In genomic region chr3:38130631-38131065, GRCh38 we compare ENCODE assay signal across 25 cellular contexts. TPM values are rescaled to one million over a fixed set of nuclear protein-coding genes. Genes with fewer than 3 reads are reported as not detected.
A peak's percentile ranks its signal among the peaks of the same experiment; 100 is the strongest.
DNase-seq lines count a peak whose midpoint lies in the region; ATAC-seq, FAIRE-seq and TF ChIP-seq lines count a peak whose summit lies in the region.
"Had no signal": no experiment of that assay in that cellular context is flagged by ENCODE, and none has a peak within 500 bp of the region (broad histone marks: within the 10 kb centered on the region; RNA-seq: fewer than 3 reads in every experiment).

No MANE protein-coding gene starts in this region.

- H3K36me3 ChIP-seq in small intestine (ENCODE audit: control insufficient read depth in 2 of 2, insufficient read depth in 2 of 2, low read length in 2 of 2): peaks cover 24 to 30% of the 10 kb centered on the region in 2 donors
- H3K36me3 ChIP-seq: BE2C, MG63 had no signal

- H3K27me3 ChIP-seq in small intestine (ENCODE audit: control insufficient read depth in 2 of 2, insufficient read depth in 2 of 2, low read length in 2 of 2) (no peaks in the 10 kb centered on the region), foreskin keratinocyte (no peaks in the 10 kb centered on the region)
- H3K27me3 ChIP-seq: BE2C, esophagus squamous epithelium, MG63, vagina had no signal

- in situ Hi-C loops in G401 (cut with HindIII; ENCODE audit: low sequenced_read_pairs): no loop called here

- H3K4me3 ChIP-seq in small intestine (ENCODE audit: low read depth in 1 of 2, low read length in 2 of 2): no peak overlapping the region
- H3K4me3 ChIP-seq: A549, esophagus squamous epithelium, MG63, vagina had no signal

- DNase-seq in activated effector memory CD4-positive, alpha-beta T cell treated with anti-CD3 and anti-CD28 coated beads, Interleukin-2, amount 50 U/mL, for 16 hours: peak; percentile 51
- no peak for DNase-seq in activated effector memory CD4-positive, alpha-beta T cell treated with Interleukin-2 at 50 U/mL for 16 hours
- no peak for DNase-seq in T-helper 17 cell
- peak; percentile 12 for DNase-seq in islet precursor cell
- DNase-seq in small intestine: peak; percentile 97
- DNase-seq in foreskin keratinocyte: no peak
- no peak for DNase-seq in amygdala (lab: John Stamatoyannopoulos, UW)
- DNase-seq in G401 (ENCODE audit: low spot score): no peak
- DNase-seq: activated CD4-positive, alpha-beta T cell treated with anti-CD3 and anti-CD28 coated beads, Interleukin-2, amount 10 ng/mL, durations not matched to agents 7 days and 5 days; activated naive CD4-positive, alpha-beta T cell treated with anti-CD3 and anti-CD28 coated beads, Interleukin-2, amount 10 ng/mL, durations not matched to agents 7 days and 5 days; activated T-cell treated with anti-CD3 and anti-CD28 coated beads for 4 hours; BE2C; effector memory CD4-positive, alpha-beta T cell; esophagus squamous epithelium; MG63; NCI-H146; NCI-H2171 treated with DMSO at 0.1 percent for 48 hours; SHP77 treated with DMSO at 0.1 percent for 48 hours had no signal

- H3K4me1 Mint-ChIP-seq in T-helper 17 cell: peaks cover 35% of the 10 kb centered on the region

- H3K4me1 ChIP-seq in small intestine (ENCODE audit: control insufficient read depth in 2 of 2, insufficient read depth in 1 of 2, low read depth in 1 of 2, low read length in 1 of 2): peaks cover 5 to 19% of the 10 kb centered on the region in 2 donors
- H3K4me1 ChIP-seq in foreskin keratinocyte: peaks cover 8% of the 10 kb centered on the region
- H3K4me1 ChIP-seq: BE2C had no signal

- peak overlapping the region in 1 of 2 donors; percentile 86 for H3K27ac ChIP-seq in small intestine (ENCODE audit: low read depth in 1 of 2, low read length in 1 of 2)
- H3K27ac ChIP-seq in foreskin keratinocyte: no peak overlapping the region
- H3K27ac ChIP-seq: A549, esophagus squamous epithelium, HL-60, vagina had no signal

- peaks cover 2% of the 10 kb centered on the region for H3K36me3 Mint-ChIP-seq in T-helper 17 cell (ENCODE audit: low read depth)

- TF ChIP-seq CTCF in foreskin keratinocyte (conservative IDR thresholded peaks at IDR 0.05): no peak

- H3K9me3 ChIP-seq in T-helper 17 cell (ENCODE audit: control insufficient read depth, low read length, poor library complexity, severe bottlenecking) (no peaks in the 10 kb centered on the region), small intestine (ENCODE audit: control insufficient read depth, low read depth) (no peaks in the 10 kb centered on the region)
- H3K9me3 ChIP-seq: A549, BE2C, esophagus squamous epithelium, MG63, vagina had no signal

- no peak for FAIRE-seq in small intestine (lab: Jason Lieb, UNC)
- FAIRE-seq: A549, G401.6, GM19239 had no signal

- 6 to 64% (median 33%) methylated on average over 3 of the region's 3 CpGs for WGBS in small intestine, 3 donors

- H3K27ac Mint-ChIP-seq in T-helper 17 cell: peak overlapping the region; percentile 16
- H3K27ac Mint-ChIP-seq: activated CD4-positive, alpha-beta T cell treated with anti-CD3 and anti-CD28 coated beads, Interleukin-2, amount 10 ng/mL, durations not matched to agents 7 days and 5 days; IgD-negative memory B cell had no signal

- H3K27me3 Mint-ChIP-seq in T-helper 17 cell: no peaks in the 10 kb centered on the region
- H3K27me3 Mint-ChIP-seq: activated CD4-positive, alpha-beta T cell treated with anti-CD3 and anti-CD28 coated beads, Interleukin-2, amount 10 ng/mL, durations not matched to agents 7 days and 5 days; activated naive CD4-positive, alpha-beta T cell treated with anti-CD3 and anti-CD28 coated beads, Interleukin-2, amount 10 ng/mL, durations not matched to agents 7 days and 5 days; IgD-negative memory B cell; T-cell had no signal

- H3K4me3 Mint-ChIP-seq in T-helper 17 cell: no peak overlapping the region
- H3K4me3 Mint-ChIP-seq: activated CD4-positive, alpha-beta T cell treated with anti-CD3 and anti-CD28 coated beads, Interleukin-2, amount 10 ng/mL, durations not matched to agents 7 days and 5 days; activated naive CD4-positive, alpha-beta T cell treated with anti-CD3 and anti-CD28 coated beads, Interleukin-2, amount 10 ng/mL, durations not matched to agents 7 days and 5 days; T-cell had no signal

- ATAC-seq in T-helper 17 cell (no peak), foreskin keratinocyte (no peak)
- ATAC-seq: A549, T-cell had no signal

RNA-seq across cellular contexts. Expression of gene ACAA1, which starts 6.3 kb away (rescaled TPM):
- total RNA-seq in T-helper 17 cell (10 to 100 TPM; 78.2 to 79.3 TPM), foreskin keratinocyte (45.3 and 52.9 TPM in 2 replicates)
- polyA plus RNA-seq in small intestine (100 to 1,000 TPM in 2 of 3 donors, 10 to 100 TPM in 1; 59.6 to 443 (median 272) TPM), foreskin keratinocyte (70.7 and 75.5 TPM in 2 replicates)
- total RNA-seq in G401 (2014; rRNA removed; shearing (Covaris generic)): 52.7 and 58.6 TPM in 2 replicates

RNA-seq across cellular contexts. Expression of gene MYD88, which starts 7.8 kb away (rescaled TPM):
- total RNA-seq in T-helper 17 cell: 10 to 100 TPM; 44.0 to 45.5 TPM
- 10 to 100 TPM; 32.1 to 62.2 (median 51.6) TPM for polyA plus RNA-seq in small intestine
- 20.1 and 22.7 TPM in 2 replicates for total RNA-seq in foreskin keratinocyte
- polyA plus RNA-seq in foreskin keratinocyte: 39.4 and 39.5 TPM in 2 replicates
- 0.06 TPM in 1 of 2 replicates, not detected in the other for total RNA-seq in G401 (2014; rRNA removed; shearing (Covaris generic))

RNA-seq across cellular contexts. Expression of gene OXSR1, which starts 34.7 kb away (rescaled TPM):
- total RNA-seq in T-helper 17 cell (10 to 100 TPM; 39.8 to 51.9 TPM), foreskin keratinocyte (64.4 and 64.7 TPM in 2 replicates)
- polyA plus RNA-seq in small intestine (10 to 100 TPM; 15.3 to 21.5 (median 18.1) TPM), foreskin keratinocyte (21.8 and 24.8 TPM in 2 replicates)
- total RNA-seq in G401 (2014; rRNA removed; shearing (Covaris generic)): 24.5 and 28.9 TPM in 2 replicates

Comparison
In these comparisons a context has a peak if more than half of its experiments do, and no peak if none do; other contexts are left out.
1. DNase-seq: peak in activated effector memory CD4-positive, alpha-beta T cell treated with anti-CD3 and anti-CD28 coated beads, Interleukin-2, amount 50 U/mL, for 16 hours (single experiment), islet precursor cell (single experiment) and small intestine (single experiment); none in activated effector memory CD4-positive, alpha-beta T cell treated with Interleukin-2 at 50 U/mL for 16 hours (single experiment), T-helper 17 cell (0 of 3), foreskin keratinocyte (0 of 2), amygdala (0 of 56) and G401 (single experiment).
2. RNA of gene MYD88, which starts 7.8 kb away (total RNA-seq): 44.0 to 45.5 TPM in T-helper 17 cell and 20.1 to 22.7 TPM in foreskin keratinocyte; 0.06 TPM in G401; every median in the first group is over 10 times any median in the second.